ENCODE assay signal across 8 cellular contexts in the genomic region with DNA sequence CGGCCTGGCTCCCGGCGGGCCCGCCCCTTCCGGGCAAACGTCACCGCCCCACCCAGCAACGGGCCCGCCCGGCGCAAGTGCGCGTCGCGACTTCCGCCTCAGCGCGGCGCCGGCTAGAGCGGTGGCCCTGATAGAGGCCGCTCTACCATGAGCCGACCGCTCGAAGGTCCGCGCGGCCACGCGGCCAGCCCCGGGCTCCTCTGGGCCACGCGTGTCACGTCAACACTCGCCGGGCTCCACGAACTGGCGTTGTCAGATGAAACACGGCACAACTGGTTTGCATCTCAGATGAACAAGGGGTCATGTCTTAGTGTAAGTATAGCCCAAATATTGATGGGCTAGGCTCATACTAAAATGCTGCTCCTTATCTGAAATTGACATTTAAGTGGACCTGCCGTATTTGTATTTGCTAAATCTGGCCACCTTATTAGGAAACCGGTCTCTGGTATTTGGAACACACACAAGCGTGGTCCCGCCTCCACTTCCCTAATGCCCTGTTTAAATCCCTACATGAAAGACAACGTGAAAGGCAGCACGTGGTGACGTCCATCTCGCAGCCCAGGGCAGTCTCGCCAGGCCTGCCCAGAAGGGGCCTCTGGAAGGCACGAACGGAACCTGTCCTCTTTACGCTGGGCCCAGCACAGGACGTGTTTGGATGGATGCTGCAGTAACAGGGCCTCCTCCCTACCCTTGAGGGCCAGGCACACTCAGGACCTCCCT. TPM values are rescaled to one million over a fixed set of nuclear protein-coding genes. Genes with fewer than 3 reads are reported as not detected.
DNase-seq lines count a peak whose midpoint lies in the region; ATAC-seq and TF ChIP-seq lines count a peak whose summit lies in the region.

A gene (minus strand): TSS at position 31 of the 720 bp plus-strand sequence.

- H3K4me3 Mint-ChIP-seq in activated naive CD4-positive, alpha-beta T cell treated with anti-CD3 and anti-CD28 coated beads for 36 hours, result peak within 1 kb of the TSS; percentile 88

- peak within 1 kb of the TSS; percentile 87 for H3K9ac ChIP-seq in KMS-11

- peaks cover 15% of the 10 kb centered on the region for H4K20me1 ChIP-seq in KMS-11 (ENCODE audit: insufficient read depth)

- H3K27ac Mint-ChIP-seq in activated naive CD4-positive, alpha-beta T cell treated with anti-CD3 and anti-CD28 coated beads for 36 hours, result peak within 1 kb of the TSS; percentile 89

- H3K4me1 ChIP-seq in KMS-11 (ENCODE audit: low read depth, poor library complexity, severe bottlenecking), result peaks cover 23% of the 10 kb centered on the region
- H3K4me1 ChIP-seq in SJSA1 (replicated peaks), result peaks cover 32% of the 10 kb centered on the region
- H3K4me1 ChIP-seq in suprapubic skin, result peaks cover 52% of the 10 kb centered on the region

- 2% methylated on average over 8 of the region's 52 CpGs for WGBS in suprapubic skin

- H3K4me3 ChIP-seq in KMS-11 (IDR thresholded peaks at IDR 0.05; ENCODE audit: insufficient read depth, low read depth, low read length) (peak within 1 kb of the TSS; percentile 56), SJSA1 (peak within 1 kb of the TSS; percentile 100), suprapubic skin (peak within 1 kb of the TSS; percentile 99)

- no peaks in the 10 kb centered on the region for H3K36me3 ChIP-seq in KMS-11 (ENCODE audit: insufficient read depth)
- peaks cover 43% of the 10 kb centered on the region for H3K36me3 ChIP-seq in SJSA1
- no peaks in the 10 kb centered on the region for H3K36me3 ChIP-seq in suprapubic skin

- H3K9me3 Mint-ChIP-seq in activated naive CD4-positive, alpha-beta T cell treated with anti-CD3 and anti-CD28 coated beads for 36 hours, result no peaks in the 10 kb centered on the region

- H2AFZ ChIP-seq in KMS-11 (ENCODE audit: low read depth), result peak within 1 kb of the TSS; percentile 76

- peak within 1 kb of the TSS; percentile 96 for H3K4me2 ChIP-seq in KMS-11

- peaks cover 39% of the 10 kb centered on the region for H3K4me1 Mint-ChIP-seq in activated naive CD4-positive, alpha-beta T cell treated with anti-CD3 and anti-CD28 coated beads for 36 hours (ENCODE audit: low read depth)

- H3K27me3 ChIP-seq in KMS-11 (ENCODE audit: insufficient read depth, low read depth) (no peaks in the 10 kb centered on the region), SJSA1 (replicated peaks) (no peaks in the 10 kb centered on the region), suprapubic skin (no peaks in the 10 kb centered on the region)

- DNase-seq in DMS114 treated with DMSO at 0.1 percent for 48 hours (lab: John Stamatoyannopoulos, UW; ENCODE audit: unreplicated experiment) (peak; percentile 50), SJSA1 (ENCODE audit: low read depth in 1 of 2, low spot score in 2 of 2) (peak; percentile 75 to 83), germinal center (ENCODE audit: low spot score) (peak; percentile 92), nucleus accumbens (lab: John Stamatoyannopoulos, UW) (peak in 54 of 56 donors; percentile 19 to 86 (median 68)), suprapubic skin (ENCODE audit: low spot score in 2 of 2) (no peak)
- peak; percentile 77 for DNase-seq in activated naive CD4-positive, alpha-beta T cell treated with anti-CD3 and anti-CD28 coated beads for 36 hours

- H3K27me3 Mint-ChIP-seq in activated naive CD4-positive, alpha-beta T cell treated with anti-CD3 and anti-CD28 coated beads for 36 hours (ENCODE audit: low read depth), result no peaks in the 10 kb centered on the region

- no peak; the same call in 1 of the 2 replicates for TF ChIP-seq CTCF in KMS-11 (conservative IDR thresholded peaks at IDR 0.05; ENCODE audit: low read depth, low read length)
- no peak for TF ChIP-seq CTCF in suprapubic skin (IDR thresholded peaks at IDR 0.05)

- CTCF ChIA-PET in activated naive CD4-positive, alpha-beta T cell treated with anti-CD3 and anti-CD28 coated beads for 36 hours (lab: Charles Lee), result no interaction called here

- TF ChIP-seq POLR2A in suprapubic skin (IDR thresholded peaks at IDR 0.05), result peak; percentile 77 to 81

- intact Hi-C loops in activated naive CD4-positive, alpha-beta T cell treated with anti-CD3 and anti-CD28 coated beads for 36 hours (cut with micrococcal nuclease), result loop anchor here (1.0 to 5.0 kb wide), 3 partner anchors 18 to 153 kb away; a partner anchor contains a TSS

- peaks cover 30% of the 10 kb centered on the region for H3K36me3 Mint-ChIP-seq in activated naive CD4-positive, alpha-beta T cell treated with anti-CD3 and anti-CD28 coated beads for 36 hours (ENCODE audit: low read depth)

- peaks cover 43% of the 10 kb centered on the region for H3K79me2 ChIP-seq in KMS-11 (ENCODE audit: insufficient read depth, low read depth)

- H3K27ac ChIP-seq in KMS-11, result peak within 1 kb of the TSS; percentile 61
- H3K27ac ChIP-seq in SJSA1, result peak within 1 kb of the TSS; percentile 91
- peak within 1 kb of the TSS; percentile 97 for H3K27ac ChIP-seq in suprapubic skin

- peak; percentile 73 for ATAC-seq in GM21576 (IDR thresholded peaks at IDR 0.05; ENCODE audit: unreplicated experiment)

- TF ChIP-seq EP300 in suprapubic skin (IDR thresholded peaks at IDR 0.05), result no peak

- H3K9me3 ChIP-seq in SJSA1 (replicated peaks), result peaks cover 4% of the 10 kb centered on the region; the same call in 1 of the 2 replicates
- H3K9me3 ChIP-seq in suprapubic skin, result no peaks in the 10 kb centered on the region

RNA-seq across cellular contexts. Expression of the gene that starts here (rescaled TPM):
- 13.5 and 20.4 TPM in 2 replicates for total RNA-seq in SJSA1 (2014; rRNA removed; shearing (Covaris generic))
- 10 to 100 TPM; 88.8 to 93.5 TPM for total RNA-seq in activated naive CD4-positive, alpha-beta T cell treated with anti-CD3 and anti-CD28 coated beads for 36 hours
- 100 to 1,000 TPM in 1 of 4 donors, 10 to 100 TPM in 3; 69.4 to 103 (median 84.0) TPM for total RNA-seq in suprapubic skin

Comparison
In these comparisons a context has a peak if more than half of its experiments do, and no peak if none do; other contexts are left out.
1. DNase-seq: peak in DMS114 treated with DMSO at 0.1 percent for 48 hours (single experiment), SJSA1 (2 of 2), activated naive CD4-positive, alpha-beta T cell treated with anti-CD3 and anti-CD28 coated beads for 36 hours (single experiment), germinal center (single experiment) and nucleus accumbens (54 of 56); none in suprapubic skin (0 of 2).
2. Peak in every context shown above with its lines, with median percentiles within 50 percentile points of each other: H3K27ac ChIP-seq and H3K4me3 ChIP-seq.